In genomic region chr2:29841386-29842004, GRCh38 we compare ENCODE assay signal across 8 cellular contexts.
DNase-seq lines count a peak whose midpoint lies in the region; ATAC-seq and TF ChIP-seq lines count a peak whose summit lies in the region.

No MANE protein-coding gene starts in this region.

- no peak overlapping the region for H3K27ac ChIP-seq in GM23248
- H3K27ac ChIP-seq in OCI-LY3 (ENCODE audit: low read length): no peak overlapping the region
- no peak overlapping the region for H3K27ac ChIP-seq in lower lobe of right lung
- H3K27ac ChIP-seq in vagina: no peak overlapping the region

- H3K4me1 ChIP-seq in GM23248 (ENCODE audit: insufficient read depth) (peaks cover 9% of the 10 kb centered on the region), OCI-LY3 (ENCODE audit: low read length) (no peaks in the 10 kb centered on the region), lower lobe of right lung (no peaks in the 10 kb centered on the region), vagina (no peaks in the 10 kb centered on the region)

- no peaks in the 10 kb centered on the region for H4K20me1 ChIP-seq in GM23248 (ENCODE audit: insufficient read depth)
- no peaks in the 10 kb centered on the region for H4K20me1 ChIP-seq in OCI-LY3 (ENCODE audit: insufficient read depth, low read length)

- H3K36me3 ChIP-seq in GM23248 (ENCODE audit: low read depth): no peaks in the 10 kb centered on the region
- no peaks in the 10 kb centered on the region for H3K36me3 ChIP-seq in OCI-LY3 (replicated peaks; ENCODE audit: low read depth, low read length)
- H3K36me3 ChIP-seq in lower lobe of right lung: no peaks in the 10 kb centered on the region
- no peaks in the 10 kb centered on the region for H3K36me3 ChIP-seq in vagina

- no peak overlapping the region for H3K4me2 ChIP-seq in GM23248 (ENCODE audit: unreplicated experiment)
- H3K4me2 ChIP-seq in OCI-LY3 (ENCODE audit: low read length): no peak overlapping the region

- H3K9ac ChIP-seq in GM23248 (no peak overlapping the region), OCI-LY3 (ENCODE audit: low read length) (no peak overlapping the region)

- no peaks in the 10 kb centered on the region for H3K9me2 ChIP-seq in GM23248 (ENCODE audit: insufficient read depth)

- in situ Hi-C loops in Caki2 (cut with HindIII; ENCODE audit: low pct_unique_long_range_greater_than_20kb, low sequenced_read_pairs): no loop called here
- in situ Hi-C loops in GM23248 (cut with MboI): loop anchor here (25.0 kb wide), 2 partner anchors 529 to 879 kb away; no protein-coding TSS in a partner anchor

- WGBS in GM23248 (ENCODE audit: low coverage in 1 of 2, low lambda C conversion rate in 2 of 2, missing lambda C conversion rate in 2 of 2), 2 experiments: 37 to 40% methylated on average over 6 of the region's 6 CpGs

- DNase-seq in Caki2 (ENCODE audit: low read depth) (peak; percentile 30), GM23248 (peak; percentile 57), cerebellum (ENCODE audit: low spot score) (peak; percentile 15), lower lobe of right lung (no peak), vagina (ENCODE audit: extremely low spot score in 2 of 2) (no peak)

- TF ChIP-seq CTCF in OCI-LY3 (IDR thresholded peaks at IDR 0.05; ENCODE audit: low read depth, low read length) (peak; percentile 88), lower lobe of right lung (IDR thresholded peaks at IDR 0.05) (peak; percentile 84), vagina (IDR thresholded peaks at IDR 0.05) (peak in 2 of 3 experiments; percentile 43 to 55)

- H3K4me3 ChIP-seq in GM23248: no peak overlapping the region
- H3K4me3 ChIP-seq in OCI-LY3 (ENCODE audit: low read length): no peak overlapping the region
- H3K4me3 ChIP-seq in lower lobe of right lung: no peak overlapping the region
- H3K4me3 ChIP-seq in vagina: no peak overlapping the region

- 0 out of 2 replicates have a peak, but pooled peaks cover 5% of the 10 kb centered on the region for H3F3A ChIP-seq in GM23248 (ENCODE audit: insufficient read depth)

- no peaks in the 10 kb centered on the region for H3K79me2 ChIP-seq in GM23248 (ENCODE audit: insufficient read depth)
- no peaks in the 10 kb centered on the region for H3K79me2 ChIP-seq in OCI-LY3 (ENCODE audit: low read length)

- intact Hi-C loops in lower lobe of right lung (cut with DNase I): no loop called here
- intact Hi-C loops in vagina (cut with DNase I): no loop called here

- ATAC-seq in lower lobe of right lung: peak; percentile 68 to 76
- no peak for ATAC-seq in GM21737 (IDR thresholded peaks at IDR 0.05; ENCODE audit: unreplicated experiment)
- no peak for ATAC-seq in GM18858 (IDR thresholded peaks at IDR 0.05; ENCODE audit: unreplicated experiment)

- TF ChIP-seq POLR2A in vagina (IDR thresholded peaks at IDR 0.05): no peak

- 0 out of 2 replicates have a peak, but pooled peaks cover 16% of the 10 kb centered on the region for H3K27me3 ChIP-seq in GM23248 (replicated peaks; ENCODE audit: insufficient read depth)
- peaks cover 47% of the 10 kb centered on the region for H3K27me3 ChIP-seq in OCI-LY3 (ENCODE audit: low read depth, low read length)
- no peaks in the 10 kb centered on the region for H3K27me3 ChIP-seq in lower lobe of right lung (ENCODE audit: low read depth)
- no peaks in the 10 kb centered on the region for H3K27me3 ChIP-seq in vagina

- H3K9me3 ChIP-seq in GM23248 (ENCODE audit: low read depth) (no peaks in the 10 kb centered on the region), OCI-LY3 (ENCODE audit: insufficient read depth, low read length) (no peaks in the 10 kb centered on the region), lower lobe of right lung (no peaks in the 10 kb centered on the region), vagina (no peaks in the 10 kb centered on the region)

- no peak overlapping the region for H2AFZ ChIP-seq in GM23248
- no peak overlapping the region for H2AFZ ChIP-seq in OCI-LY3 (ENCODE audit: low read depth, low read length)

Comparison
In these comparisons a context has a peak if more than half of its experiments do, and no peak if none do; other contexts are left out.
1. DNase-seq: peak in Caki2 (single experiment), GM23248 (single experiment) and cerebellum (single experiment); none in lower lobe of right lung (single experiment) and vagina (0 of 2).
2. ATAC-seq: peak in lower lobe of right lung (2 of 2); none in GM21737 (single experiment) and GM18858 (single experiment).
3. Peak in every context shown above with its lines, with median percentiles within 50 percentile points of each other: CTCF ChIP-seq.